In the genomic region with DNA sequence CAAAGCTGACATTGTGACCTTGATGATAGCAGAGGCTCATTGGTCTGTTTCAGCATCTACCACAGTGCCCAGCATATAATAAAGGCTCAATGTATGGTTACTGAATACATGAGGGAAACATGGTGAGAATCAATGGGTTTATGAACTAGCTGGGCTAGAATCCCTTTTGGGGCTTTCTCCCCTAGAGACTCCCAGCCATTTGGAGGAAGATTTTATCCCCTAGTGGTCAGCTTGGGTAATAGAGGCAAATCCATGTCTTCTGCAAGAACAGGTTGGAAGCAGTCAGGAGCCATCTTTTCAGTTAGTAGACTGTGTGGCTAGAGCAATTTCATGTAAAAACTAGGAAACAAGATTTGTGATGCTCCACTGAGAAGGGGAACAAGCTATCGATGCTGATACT, we compare ENCODE assay signal across 10 cellular contexts. TPM values are rescaled to one million over a fixed set of nuclear protein-coding genes. Genes with fewer than 3 reads are reported as not detected.
DNase-seq lines count a peak whose midpoint lies in the region; ATAC-seq and TF ChIP-seq lines count a peak whose summit lies in the region.
"Had no signal": no experiment of that assay in that cellular context is flagged by ENCODE, and none has a peak within 500 bp of the region (broad histone marks: within the 10 kb centered on the region; RNA-seq: fewer than 3 reads in every experiment).

No MANE protein-coding gene starts in this region.

- no peak overlapping the region for H3K27ac ChIP-seq in Panc1 (ENCODE audit: low read length)
- no peak overlapping the region for H3K27ac ChIP-seq in right atrium auricular region
- H3K27ac ChIP-seq in substantia nigra (ENCODE audit: low read depth, low read length, poor library complexity, severe bottlenecking) = no peak overlapping the region
- H3K27ac ChIP-seq: gastrocnemius medialis had no signal

- POLR2A ChIA-PET in Panc1 (lab: Charles Lee) = no interaction called here

- H3K9me3 ChIP-seq in Panc1 (ENCODE audit: control insufficient read depth, insufficient read depth, low read depth, low read length) (no peaks in the 10 kb centered on the region), right atrium auricular region (no peaks in the 10 kb centered on the region)
- H3K9me3 ChIP-seq: gastrocnemius medialis had no signal

- H3K4me1 ChIP-seq in Panc1 (ENCODE audit: control insufficient read depth, insufficient read depth, low read length) = no peaks in the 10 kb centered on the region
- no peaks in the 10 kb centered on the region for H3K4me1 ChIP-seq in right atrium auricular region
- H3K4me1 ChIP-seq: gastrocnemius medialis had no signal

- BruUV-seq in Panc1 (replicated peaks; lab: Mats Ljungman, UMichigan) = no TSS peak

- H3K4me3 ChIP-seq in GM12865 (ENCODE audit: low read depth, low read length) = no peak overlapping the region
- H3K4me3 ChIP-seq in Panc1 (ENCODE audit: low read depth in 2 of 2, low read length in 2 of 2) = no peak overlapping the region
- no peak overlapping the region for H3K4me3 ChIP-seq in fibroblast of villous mesenchyme (ENCODE audit: low read depth, low read length)
- no peak overlapping the region for H3K4me3 ChIP-seq in right atrium auricular region
- H3K4me3 ChIP-seq: gastrocnemius medialis had no signal

- intact Hi-C loops in Panc1 (cut with micrococcal nuclease; ENCODE audit: unreplicated experiment) = no loop called here

- H3K27me3 ChIP-seq in Panc1 (ENCODE audit: control insufficient read depth, insufficient read depth, low read length) (no peaks in the 10 kb centered on the region; the same call in 1 of the 2 replicates), right atrium auricular region (no peaks in the 10 kb centered on the region)

- no peaks in the 10 kb centered on the region for H3K36me3 ChIP-seq in Panc1 (ENCODE audit: control insufficient read depth, insufficient read depth, low read length)
- no peaks in the 10 kb centered on the region for H3K36me3 ChIP-seq in right atrium auricular region
- H3K36me3 ChIP-seq: gastrocnemius medialis had no signal

- in situ Hi-C loops in Panc1 (cut with HindIII; ENCODE audit: low pct_unique_long_range_greater_than_20kb, low sequenced_read_pairs) = no loop called here

- TF ChIP-seq CTCF in GM12865 (IDR thresholded peaks at IDR 0.05; ENCODE audit: insufficient read depth, low read depth, low read length, missing control alignments) (peak; percentile 42), Panc1 (IDR thresholded peaks at IDR 0.05) (peak; percentile 52), fibroblast of villous mesenchyme (IDR thresholded peaks at IDR 0.05; ENCODE audit: insufficient read depth, low read depth, low read length) (peak; percentile 34), right atrium auricular region (IDR thresholded peaks at IDR 0.05) (no peak)

- CTCF ChIA-PET in Panc1 (lab: Charles Lee) = no interaction called here

- ATAC-seq in Panc1 (no peak), HG02970 (IDR thresholded peaks at IDR 0.05; ENCODE audit: low FRiP score, unreplicated experiment) (no peak)
- ATAC-seq: gastrocnemius medialis had no signal

- DNase-seq in 8988T (peak; percentile 6), GM12865 (ENCODE audit: low read depth) (peak; percentile 6), Panc1 (ENCODE audit: low read depth, low spot score) (no peak), fibroblast of villous mesenchyme (ENCODE audit: low read depth) (no peak), DMS153 treated with DMSO at 0.1 percent for 48 hours (lab: John Stamatoyannopoulos, UW; ENCODE audit: unreplicated experiment) (no peak), right atrium auricular region (ENCODE audit: low spot score) (no peak), substantia nigra (lab: John Stamatoyannopoulos, UW) (no peak)
- DNase-seq: gastrocnemius medialis, NCI-H2081 had no signal

RNA-seq across cellular contexts. Expression of a gene that starts 15.8 kb away (rescaled TPM):
- not detected for total RNA-seq in Panc1 (2021; ENCODE audit: unreplicated experiment)
- polyA plus RNA-seq in Panc1 (2012; ENCODE audit: insufficient read length) = not detected
- total RNA-seq in fibroblast of villous mesenchyme = not detected in 2 replicates
- total RNA-seq in right atrium auricular region = not detected
- total RNA-seq: gastrocnemius medialis had no signal

RNA-seq across cellular contexts. Expression of a gene that starts 58.3 kb away (rescaled TPM):
- total RNA-seq in Panc1 (2021; ENCODE audit: unreplicated experiment) (0.33 TPM), fibroblast of villous mesenchyme (not detected in 2 replicates), right atrium auricular region (10 to 100 TPM; 12.4 to 43.8 TPM)
- not detected for polyA plus RNA-seq in Panc1 (2012; ENCODE audit: insufficient read length)

Comparison
In these comparisons a context has a peak if more than half of its experiments do, and no peak if none do; other contexts are left out.
1. DNase-seq: peak in 8988T (single experiment) and GM12865 (single experiment); none in Panc1 (single experiment), fibroblast of villous mesenchyme (single experiment), DMS153 treated with DMSO at 0.1 percent for 48 hours (single experiment), right atrium auricular region (single experiment) and substantia nigra (0 of 49).
2. CTCF ChIP-seq: peak in GM12865 (single experiment), Panc1 (single experiment) and fibroblast of villous mesenchyme (single experiment); none in right atrium auricular region (0 of 2).
3. RNA of a gene that starts 58.3 kb away (total RNA-seq): 12.4 to 43.8 TPM in right atrium auricular region; 0.33 TPM in Panc1 (single experiment) and not detected in fibroblast of villous mesenchyme; every median in the first group is over 10 times any median in the second.